In the genomic region with DNA sequence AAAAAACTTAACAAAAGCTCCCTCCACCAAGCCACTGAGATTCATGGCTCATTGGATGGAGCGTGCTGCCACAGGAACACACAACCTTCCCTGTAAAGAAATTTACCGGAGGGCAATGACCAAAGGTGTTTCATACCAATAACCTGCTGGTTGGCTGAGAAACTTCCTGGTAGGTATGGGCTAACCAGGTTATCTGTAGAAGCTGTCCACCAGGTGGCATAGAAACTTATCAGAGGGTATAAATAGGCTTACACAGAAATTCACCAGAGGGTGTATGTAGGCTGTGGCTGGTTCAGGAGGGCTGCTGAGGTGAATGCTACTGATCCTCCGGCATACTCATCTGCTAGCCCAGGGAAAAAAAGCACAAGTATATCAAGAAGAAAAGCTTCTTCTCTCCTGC, we compare ENCODE assay signal across 9 cellular contexts. TPM values are rescaled to one million over a fixed set of nuclear protein-coding genes. Genes with fewer than 3 reads are reported as not detected.
DNase-seq lines count a peak whose midpoint lies in the region; ATAC-seq and TF ChIP-seq lines count a peak whose summit lies in the region.
"Had no signal": no experiment of that assay in that cellular context is flagged by ENCODE, and none has a peak within 500 bp of the region (broad histone marks: within the 10 kb centered on the region; RNA-seq: fewer than 3 reads in every experiment).

No MANE protein-coding gene starts in this region.

- H3K27me3 ChIP-seq in brain microvascular endothelial cell (replicated peaks): no peaks in the 10 kb centered on the region

- H3K27ac ChIP-seq in brain microvascular endothelial cell: no peak overlapping the region

- DNase-seq in DMS153 treated with DMSO at 0.1 percent for 48 hours (lab: John Stamatoyannopoulos, UW; ENCODE audit: unreplicated experiment): peak; percentile 57
- peak; percentile 9 for DNase-seq in M059J (ENCODE audit: low read depth)
- no peak for DNase-seq in brain microvascular endothelial cell
- DNase-seq in mucosa of descending colon: peak in 1 of 3 donors; percentile 74
- no peak for DNase-seq in H4 (ENCODE audit: low spot score)
- DNase-seq: activated CD4-positive, alpha-beta T cell treated with anti-CD3 and anti-CD28 coated beads, Interleukin-2, amount 50 U/mL, for 1 hour had no signal

- H3K4me1 ChIP-seq in mucosa of descending colon (ENCODE audit: low read depth): no peaks in the 10 kb centered on the region

- in situ Hi-C loops in brain microvascular endothelial cell (cut with HindIII; ENCODE audit: low pct_ligation_motif_present, low sequenced_read_pairs): no loop called here

- no peaks in the 10 kb centered on the region for H3K36me3 ChIP-seq in brain microvascular endothelial cell (replicated peaks)
- H3K36me3 ChIP-seq in mucosa of descending colon (ENCODE audit: low read depth): no peaks in the 10 kb centered on the region

- no peaks in the 10 kb centered on the region for H3K9me3 ChIP-seq in mucosa of descending colon

- intact Hi-C loops in mucosa of descending colon (cut with DNase I, micrococcal nuclease): no loop called here

- peak; percentile 99 for ATAC-seq in mucosa of descending colon
- no peak for ATAC-seq in GM19324 (IDR thresholded peaks at IDR 0.05; ENCODE audit: low FRiP score, unreplicated experiment)
- ATAC-seq in HG02623 (IDR thresholded peaks at IDR 0.05; ENCODE audit: unreplicated experiment): no peak
- ATAC-seq in GM19328 (IDR thresholded peaks at IDR 0.05; ENCODE audit: unreplicated experiment): no peak

- no peak overlapping the region for H3K4me3 ChIP-seq in brain microvascular endothelial cell (ENCODE audit: low read depth, low read length)
- H3K4me3 ChIP-seq in mucosa of descending colon: no peak overlapping the region

- TF ChIP-seq CTCF in brain microvascular endothelial cell (IDR thresholded peaks at IDR 0.05; ENCODE audit: low read depth, low read length, missing control alignments) (peak; percentile 24), mucosa of descending colon (IDR thresholded peaks at IDR 0.05) (no peak)

RNA-seq across cellular contexts. Expression of gene MTERF2, which starts 27.1 kb away (rescaled TPM):
- 7.8 and 8.2 TPM in 2 replicates for total RNA-seq in M059J (2014; rRNA removed; shearing (Covaris generic))
- 10 to 100 TPM; 11.0 to 17.6 (median 12.0) TPM for total RNA-seq in mucosa of descending colon
- total RNA-seq in H4 (2014; rRNA removed; shearing (Covaris generic)): 8.7 and 10.5 TPM in 2 replicates

RNA-seq across cellular contexts. Expression of gene TMEM263, which starts 58.3 kb away (rescaled TPM):
- total RNA-seq in M059J (2014; rRNA removed; shearing (Covaris generic)): 106 and 117 TPM in 2 replicates
- 10 to 100 TPM; 20.3 to 38.6 (median 27.0) TPM for total RNA-seq in mucosa of descending colon
- total RNA-seq in H4 (2014; rRNA removed; shearing (Covaris generic)): 56.7 and 65.5 TPM in 2 replicates

Comparison
In these comparisons a context has a peak if more than half of its experiments do, and no peak if none do; other contexts are left out.
1. DNase-seq: peak in DMS153 treated with DMSO at 0.1 percent for 48 hours (single experiment) and M059J (single experiment); none in brain microvascular endothelial cell (single experiment) and H4 (single experiment).